ENCODE assay signal across 13 cellular contexts in the genomic region with DNA sequence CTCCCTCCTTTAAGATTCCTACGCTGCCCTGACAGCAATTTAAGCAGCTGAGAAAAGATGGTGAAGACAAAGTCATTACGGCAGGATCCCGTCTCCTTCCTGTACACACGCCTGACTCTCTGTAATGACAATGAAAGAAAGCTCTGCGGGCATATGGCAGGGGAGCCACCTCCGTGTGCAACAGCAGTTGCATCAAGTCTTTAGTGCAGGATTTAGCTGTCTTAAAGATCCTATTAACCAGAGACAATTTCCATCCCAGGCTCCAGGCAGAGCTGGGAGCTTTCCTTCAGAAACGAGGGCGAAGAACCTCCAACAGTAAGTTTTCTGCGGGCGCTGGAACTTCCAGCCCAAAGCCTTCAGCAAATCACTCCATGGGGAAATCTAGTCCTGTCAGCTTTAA.
DNase-seq lines count a peak whose midpoint lies in the region; ATAC-seq and TF ChIP-seq lines count a peak whose summit lies in the region.
"Had no signal": no experiment of that assay in that cellular context is flagged by ENCODE, and none has a peak within 500 bp of the region (broad histone marks: within the 10 kb centered on the region; RNA-seq: fewer than 3 reads in every experiment).

No MANE protein-coding gene starts in this region.

- no peak for ATAC-seq in psoas muscle
- no peak for ATAC-seq in CD4-positive, alpha-beta T cell (ENCODE audit: poor library complexity)

- no peaks in the 10 kb centered on the region for H3K4me1 Mint-ChIP-seq in CD4-positive, alpha-beta T cell (ENCODE audit: low read depth)

- peaks cover 78% of the 10 kb centered on the region for H3K4me1 ChIP-seq in psoas muscle

- H3K36me3 ChIP-seq in WERI-Rb-1: peaks cover 40% of the 10 kb centered on the region
- H3K36me3 ChIP-seq in psoas muscle (ENCODE audit: insufficient read depth in 1 of 2, low read depth in 1 of 2): no peaks in the 10 kb centered on the region

- H3K9me3 Mint-ChIP-seq in CD4-positive, alpha-beta T cell: no peaks in the 10 kb centered on the region

- CTCF ChIA-PET in CD4-positive, alpha-beta T cell (lab: Charles Lee): no interaction called here

- peak overlapping the region; percentile 20 for H3K4me3 ChIP-seq in WERI-Rb-1 (ENCODE audit: low read depth, low read length)
- no peak overlapping the region for H3K4me3 ChIP-seq in fibroblast of the aortic adventitia (ENCODE audit: low read depth, low read length)
- H3K4me3 ChIP-seq in psoas muscle: no peak overlapping the region
- H3K4me3 ChIP-seq: left lung, MG63, skin epidermis had no signal

- H3K27me3 ChIP-seq in WERI-Rb-1 (ENCODE audit: insufficient read depth, low read depth, severe bottlenecking) (no peaks in the 10 kb centered on the region), psoas muscle (ENCODE audit: insufficient read depth in 3 of 3, low read length in 2 of 3) (no peaks in the 10 kb centered on the region)
- no peaks in the 10 kb centered on the region for H3K27me3 ChIP-seq in CD4-positive, alpha-beta T cell (ENCODE audit: control insufficient read depth, insufficient read depth, low read length)
- H3K27me3 ChIP-seq: left lung, MG63 had no signal

- peak overlapping the region; percentile 85 for H3K27ac ChIP-seq in WERI-Rb-1
- peak overlapping the region; percentile 95 for H3K27ac ChIP-seq in psoas muscle
- H3K27ac ChIP-seq in CD4-positive, alpha-beta T cell (ENCODE audit: low read depth, low read length): no peak overlapping the region

- H3K36me3 Mint-ChIP-seq in CD4-positive, alpha-beta T cell (ENCODE audit: low read depth): no peaks in the 10 kb centered on the region

- H3K27ac Mint-ChIP-seq in CD4-positive, alpha-beta T cell: no peak overlapping the region

- POLR2A ChIA-PET in CD4-positive, alpha-beta T cell (lab: Charles Lee): no interaction called here

- TF ChIP-seq CTCF in WERI-Rb-1 (IDR thresholded peaks at IDR 0.05; ENCODE audit: low read depth, low read length) (no peak), fibroblast of the aortic adventitia (IDR thresholded peaks at IDR 0.05; ENCODE audit: insufficient read depth, low read length) (no peak), psoas muscle (IDR thresholded peaks at IDR 0.05) (no peak)
- no peak for TF ChIP-seq CTCF in CD4-positive, alpha-beta T cell (IDR thresholded peaks at IDR 0.05)

- no peak overlapping the region for H3K4me3 Mint-ChIP-seq in CD4-positive, alpha-beta T cell

- H3K27me3 Mint-ChIP-seq in CD4-positive, alpha-beta T cell: no peaks in the 10 kb centered on the region

- no peaks in the 10 kb centered on the region for H3K9me3 ChIP-seq in WERI-Rb-1 (ENCODE audit: severe bottlenecking)
- H3K9me3 ChIP-seq in psoas muscle: no peaks in the 10 kb centered on the region
- no peaks in the 10 kb centered on the region for H3K9me3 ChIP-seq in CD4-positive, alpha-beta T cell (ENCODE audit: control insufficient read depth, low read length)
- H3K9me3 ChIP-seq: left lung, MG63 had no signal

- DNase-seq in D341Med (ENCODE audit: low spot score) (peak; percentile 64), WERI-Rb-1 (peak; percentile 79), fibroblast of the aortic adventitia (ENCODE audit: low read depth) (peak; percentile 22), psoas muscle (peak in 1 of 2 donors; percentile 28), HK-2 (ENCODE audit: unreplicated experiment) (no peak), iPS-NIHi11 (ENCODE audit: low spot score) (no peak)
- DNase-seq in activated CD8-positive, alpha-beta memory T cell treated with anti-CD3 and anti-CD28 coated beads for 24 hours: no peak
- DNase-seq in CD4-positive, alpha-beta T cell: no peak
- DNase-seq: NCI-H774; stimulated activated CD8-positive, alpha-beta memory T cell treated with anti-CD3 and anti-CD28 coated beads, Interleukin-4, amount 100 ng/mL, for 48 hours had no signal

- intact Hi-C loops in psoas muscle (cut with DNase I): loop anchor here in 1 of 2 donors (2.0 kb wide), 1 partner anchor 42 kb away; no protein-coding TSS in a partner anchor
- intact Hi-C loops in CD4-positive, alpha-beta T cell (cut with DNase I, micrococcal nuclease): no loop called here

- 31 to 33% (median 33%) methylated on average over 10 of the region's 10 CpGs for WGBS in psoas muscle, 3 donors

Comparison
In these comparisons a context has a peak if more than half of its experiments do, and no peak if none do; other contexts are left out.
1. DNase-seq: peak in D341Med (single experiment), WERI-Rb-1 (single experiment) and fibroblast of the aortic adventitia (single experiment); none in HK-2 (single experiment), activated CD8-positive, alpha-beta memory T cell treated with anti-CD3 and anti-CD28 coated beads for 24 hours (single experiment), CD4-positive, alpha-beta T cell (0 of 10) and iPS-NIHi11 (single experiment).